ENCODE assay signal across 23 cellular contexts in the genomic region with DNA sequence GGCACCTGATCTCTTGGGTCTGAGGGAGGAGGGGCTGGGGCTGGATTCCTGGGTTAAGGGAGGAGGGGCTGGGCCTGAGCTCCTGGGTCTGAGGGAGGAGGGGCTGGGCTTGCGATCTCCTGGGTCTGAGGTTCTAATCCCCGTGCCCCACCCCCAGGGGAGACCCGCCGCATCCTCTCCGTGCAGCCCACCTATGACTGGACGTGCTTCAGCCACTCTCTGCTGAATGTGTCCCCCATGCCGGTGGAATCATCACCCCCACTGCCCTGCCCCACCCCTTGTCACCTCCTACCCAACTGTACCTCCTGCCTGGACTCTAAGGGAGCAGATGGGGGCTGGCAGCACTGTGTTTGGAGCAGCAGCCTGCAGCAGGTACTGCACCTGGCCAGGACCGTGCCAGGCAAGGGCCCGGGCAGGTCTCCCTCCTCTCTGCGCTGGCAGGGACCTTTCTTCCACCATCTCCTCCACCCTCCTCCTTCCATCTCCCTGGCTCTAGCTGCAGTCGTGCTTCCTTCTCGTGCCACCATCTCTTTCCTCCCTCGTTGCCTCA. TPM values are rescaled to one million over a fixed set of nuclear protein-coding genes. Genes with fewer than 3 reads are reported as not detected.
"Had no signal": no experiment of that assay in that cellular context is flagged by ENCODE, and none has a peak within 500 bp of the region (broad histone marks: within the 10 kb centered on the region; RNA-seq: fewer than 3 reads in every experiment).

No MANE protein-coding gene starts in this region.

- ATAC-seq: activated CD4-positive, alpha-beta T cell treated with anti-CD3 and anti-CD28 coated beads for 36 hours; activated T-helper 17 cell treated with anti-CD3 and anti-CD28 coated beads, Interleukin-2, amount 50 U/mL, for 72 hours; gastroesophageal sphincter; heart right ventricle had no signal

- H3K27me3 Mint-ChIP-seq: activated CD4-positive, alpha-beta T cell treated with anti-CD3 and anti-CD28 coated beads for 36 hours; activated T-helper 17 cell treated with anti-CD3 and anti-CD28 coated beads, Interleukin-2, amount 50 U/mL, for 72 hours; central memory CD8-positive, alpha-beta T cell had no signal

- H3K4me3 Mint-ChIP-seq: activated CD4-positive, alpha-beta T cell treated with anti-CD3 and anti-CD28 coated beads for 36 hours; activated T-helper 17 cell treated with anti-CD3 and anti-CD28 coated beads, Interleukin-2, amount 50 U/mL, for 72 hours; brain; central memory CD8-positive, alpha-beta T cell; immature natural killer cell; natural killer cell had no signal

- H3K4me3 ChIP-seq: gastroesophageal sphincter, heart right ventricle, left ventricle myocardium inferior, thyroid gland had no signal

- H3K27me3 ChIP-seq: gastroesophageal sphincter, heart right ventricle, thyroid gland had no signal

- DNase-seq: activated CD4-positive, alpha-beta T cell treated with anti-CD3 and anti-CD28 coated beads for 36 hours; activated CD4-positive, alpha-beta T cell treated with anti-CD3 and anti-CD28 coated beads, Interleukin-2, amount 50 U/mL, for 48 hours; activated naive CD4-positive, alpha-beta T cell treated with Interleukin-2 at 50 U/mL for 16 hours; activated T-cell treated with anti-CD3 and anti-CD28 coated beads, Interleukin-2, amount 50 U/mL, for 1 hour; cortex of kidney; effector CD4-positive, alpha-beta T cell; heart right ventricle; immature natural killer cell; kidney glomerular epithelial cell; left ventricle myocardium inferior; mesenchymal stem cell; natural killer cell; posterior cingulate gyrus; stimulated activated naive CD4-positive, alpha-beta T cell treated with Interleukin-2 at 50 U/mL for 16 hours; SW 1271; thyroid gland had no signal

- H3K27ac Mint-ChIP-seq: activated CD4-positive, alpha-beta T cell treated with anti-CD3 and anti-CD28 coated beads for 36 hours; activated T-helper 17 cell treated with anti-CD3 and anti-CD28 coated beads, Interleukin-2, amount 50 U/mL, for 72 hours; brain had no signal

- H3K27ac ChIP-seq: gastroesophageal sphincter, left ventricle myocardium inferior, thyroid gland had no signal

- H3K4me1 Mint-ChIP-seq: activated CD4-positive, alpha-beta T cell treated with anti-CD3 and anti-CD28 coated beads for 36 hours; immature natural killer cell; natural killer cell had no signal

- H3K9me3 Mint-ChIP-seq: activated T-helper 17 cell treated with anti-CD3 and anti-CD28 coated beads, Interleukin-2, amount 50 U/mL, for 72 hours; central memory CD8-positive, alpha-beta T cell; immature natural killer cell; natural killer cell had no signal

- H3K9me3 ChIP-seq: gastroesophageal sphincter, thyroid gland had no signal

RNA-seq across cellular contexts. Expression of gene CNFN, which starts 27.1 kb away (rescaled TPM):
- total RNA-seq: activated CD4-positive, alpha-beta T cell treated with anti-CD3 and anti-CD28 coated beads for 36 hours; renal cortical epithelial cell; urinary bladder had no signal

RNA-seq across cellular contexts. Expression of gene TMEM145, which starts 49.9 kb away (rescaled TPM):
- total RNA-seq: natural killer cell, renal cortical epithelial cell, subcutaneous adipose tissue, urinary bladder had no signal
